29 cellular contexts compared by ENCODE assay signal in the genomic region with DNA sequence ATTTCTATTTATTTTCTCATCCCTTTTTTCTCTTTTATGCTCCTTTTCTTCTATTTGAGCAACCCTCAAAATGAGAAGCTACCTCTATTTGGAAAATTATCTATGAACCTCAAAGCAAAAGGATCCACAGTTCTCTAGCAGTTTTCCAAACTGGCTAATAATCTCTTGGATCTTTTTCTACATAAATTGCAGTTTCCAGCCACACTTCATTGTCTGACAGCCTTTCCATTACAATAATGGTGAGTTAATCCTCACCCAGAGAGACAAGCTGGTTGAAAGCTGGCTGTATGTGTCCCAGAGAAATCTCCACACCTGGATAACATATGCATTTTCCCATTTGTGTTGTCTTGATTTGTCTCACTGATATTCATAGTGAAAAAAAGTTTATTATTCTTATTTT.
"Had no signal": no experiment of that assay in that cellular context is flagged by ENCODE, and none has a peak within 500 bp of the region (broad histone marks: within the 10 kb centered on the region; RNA-seq: fewer than 3 reads in every experiment).

No MANE protein-coding gene starts in this region.

- H3K27me3 Mint-ChIP-seq: progenitor cell of endocrine pancreas had no signal

- H2AFZ ChIP-seq: parathyroid adenoma had no signal

- DNase-seq: naive B cell; naive thymus-derived CD8-positive, alpha-beta T cell; nucleus accumbens; ovary; posterior cingulate gyrus; psoas muscle; right cardiac atrium; right lobe of liver; sigmoid colon; small intestine; stimulated activated CD4-positive, alpha-beta T cell treated with anti-CD3 and anti-CD28 coated beads, Interleukin-15, amount 100 ng/mL, for 24 hours; stimulated activated CD4-positive, alpha-beta T cell treated with anti-CD3 and anti-CD28 coated beads, Interleukin-2, amount 100 ng/mL, for 24 hours; stimulated activated CD4-positive, alpha-beta T cell treated with anti-CD3 and anti-CD28 coated beads, Interleukin-2, amount 100 ng/mL, for 48 hours; stimulated activated CD4-positive, alpha-beta T cell treated with anti-CD3 and anti-CD28 coated beads, Interleukin-4, amount 100 ng/mL, for 24 hours; stimulated activated naive B cell treated with anti-CD40 and anti-IgM and Interleukin-4, amounts not matched to agents 10 μg/mL and 1 μg/mL and 100 μg/mL, for 72 hours; stimulated activated naive CD4-positive, alpha-beta T cell treated with Interleukin-2 at 50 U/mL for 16 hours; stomach; thyroid gland; trophoblast cell; upper lobe of left lung; uterus had no signal

- H3K9me3 Mint-ChIP-seq: naive B cell; naive thymus-derived CD8-positive, alpha-beta T cell; natural killer cell treated with Interleukin-12 subunit alpha and Interleukin-12 subunit beta and Interleukin-15 and Interleukin-18, amount 100 ng/mL, for 72 hours; stimulated activated effector memory CD8-positive, alpha-beta T cell treated with anti-CD3 and anti-CD28 coated beads, Interleukin-12 subunit alpha, Interleukin-12 subunit beta, amount 100 ng/mL, for 72 hours; stimulated activated naive B cell treated with anti-CD40 and anti-IgM and Interleukin-4, amounts not matched to agents 10 μg/mL and 1 μg/mL and 100 μg/mL, for 72 hours; stimulated activated naive CD8-positive, alpha-beta T cell treated with anti-CD3 and anti-CD28 coated beads, Interleukin-15, Interleukin-2, amounts not matched to agents 100 ng/mL and 50 ng/mL, for 24 hours had no signal

- H3K27ac ChIP-seq: neutrophil, ovary, parathyroid adenoma, psoas muscle, right lobe of liver, stomach, thoracic aorta, thyroid gland, upper lobe of left lung, uterus had no signal

- H3K36me3 Mint-ChIP-seq: naive B cell; natural killer cell treated with Interleukin-12 subunit alpha and Interleukin-12 subunit beta and Interleukin-15 and Interleukin-18, amount 100 ng/mL, for 72 hours; stimulated activated effector memory CD8-positive, alpha-beta T cell treated with anti-CD3 and anti-CD28 coated beads, Interleukin-12 subunit alpha, Interleukin-12 subunit beta, amount 100 ng/mL, for 72 hours; stimulated activated naive B cell treated with anti-CD40 and anti-IgM and Interleukin-4, amounts not matched to agents 10 μg/mL and 1 μg/mL and 100 μg/mL, for 72 hours had no signal

- H3K4me3 ChIP-seq: ovary, psoas muscle, right lobe of liver, sigmoid colon, stomach, thoracic aorta, thyroid gland, tibial nerve, upper lobe of left lung, uterus had no signal

- H3K9me3 ChIP-seq: neutrophil, ovary, psoas muscle, right lobe of liver, sigmoid colon, stomach, thoracic aorta, thyroid gland, tibial nerve, upper lobe of left lung, uterus had no signal

- H3K4me3 Mint-ChIP-seq: naive B cell; naive thymus-derived CD8-positive, alpha-beta T cell; natural killer cell treated with Interleukin-12 subunit alpha and Interleukin-12 subunit beta and Interleukin-15 and Interleukin-18, amount 100 ng/mL, for 72 hours; stimulated activated effector memory CD8-positive, alpha-beta T cell treated with anti-CD3 and anti-CD28 coated beads, Interleukin-12 subunit alpha, Interleukin-12 subunit beta, amount 100 ng/mL, for 72 hours; stimulated activated naive B cell treated with anti-CD40 and anti-IgM and Interleukin-4, amounts not matched to agents 10 μg/mL and 1 μg/mL and 100 μg/mL, for 72 hours; stimulated activated naive CD8-positive, alpha-beta T cell treated with anti-CD3 and anti-CD28 coated beads, Interleukin-15, Interleukin-2, amounts not matched to agents 100 ng/mL and 50 ng/mL, for 24 hours had no signal

- H3K4me1 Mint-ChIP-seq: naive B cell; naive thymus-derived CD8-positive, alpha-beta T cell; stimulated activated effector memory CD8-positive, alpha-beta T cell treated with anti-CD3 and anti-CD28 coated beads, Interleukin-12 subunit alpha, Interleukin-12 subunit beta, amount 100 ng/mL, for 72 hours; stimulated activated naive B cell treated with anti-CD40 and anti-IgM and Interleukin-4, amounts not matched to agents 10 μg/mL and 1 μg/mL and 100 μg/mL, for 72 hours had no signal

- H3K27me3 ChIP-seq: ovary, right lobe of liver, sigmoid colon, stomach, thyroid gland, tibial nerve, upper lobe of left lung, uterus had no signal

- H3K4me1 ChIP-seq: parathyroid adenoma, psoas muscle, right lobe of liver, sigmoid colon, stomach, thyroid gland, tibial nerve, upper lobe of left lung, uterus had no signal

- H3K36me3 ChIP-seq: neutrophil, ovary, thyroid gland, uterus had no signal

- H3K79me2 ChIP-seq: parathyroid adenoma had no signal

- H3K27ac Mint-ChIP-seq: naive B cell; naive thymus-derived CD8-positive, alpha-beta T cell; natural killer cell treated with Interleukin-12 subunit alpha and Interleukin-12 subunit beta and Interleukin-15 and Interleukin-18, amount 100 ng/mL, for 72 hours; progenitor cell of endocrine pancreas; stimulated activated effector memory CD8-positive, alpha-beta T cell treated with anti-CD3 and anti-CD28 coated beads, Interleukin-12 subunit alpha, Interleukin-12 subunit beta, amount 100 ng/mL, for 72 hours; stimulated activated naive B cell treated with anti-CD40 and anti-IgM and Interleukin-4, amounts not matched to agents 10 μg/mL and 1 μg/mL and 100 μg/mL, for 72 hours; stimulated activated naive CD8-positive, alpha-beta T cell treated with anti-CD3 and anti-CD28 coated beads, Interleukin-15, Interleukin-2, amounts not matched to agents 100 ng/mL and 50 ng/mL, for 24 hours had no signal

- H3K9ac ChIP-seq: parathyroid adenoma had no signal
